ENCODE assay signal across 14 cellular contexts in genomic region chr9:98314381-98315066, GRCh38. TPM values are rescaled to one million over a fixed set of nuclear protein-coding genes. Genes with fewer than 3 reads are reported as not detected.
DNase-seq lines count a peak whose midpoint lies in the region; TF ChIP-seq lines count a peak whose summit lies in the region.
"Had no signal": no experiment of that assay in that cellular context is flagged by ENCODE, and none has a peak within 500 bp of the region (broad histone marks: within the 10 kb centered on the region; RNA-seq: fewer than 3 reads in every experiment).

No MANE protein-coding gene starts in this region.

- DNase-seq in SIG-M5 treated with dmso at 0.1 percent for 504 hours (lab: John Stamatoyannopoulos, UW; ENCODE audit: unreplicated experiment), result peak; percentile 10
- DNase-seq in SIG-M5 (lab: John Stamatoyannopoulos, UW), result no peak
- peak in 1 of 2 experiments; percentile 84 for DNase-seq in PC-9
- peak; percentile 38 to 47 for DNase-seq in fibroblast of lung (ENCODE audit: low read depth in 2 of 2)
- DNase-seq in thyroid gland, result peak; percentile 42 to 49
- DNase-seq in neuronal stem cell (ENCODE audit: low spot score), result no peak
- no peak for DNase-seq in progenitor cell of endocrine pancreas (ENCODE audit: low spot score, unreplicated experiment)
- no peak for DNase-seq in SHP77 (lab: John Stamatoyannopoulos, UW)
- DNase-seq: activated CD8-positive, alpha-beta memory T cell treated with anti-CD3 and anti-CD28 coated beads, Interleukin-2, amount 10 ng/mL, durations not matched to agents 7 days and 5 days; activated naive CD8-positive, alpha-beta T cell treated with anti-CD3 and anti-CD28 coated beads, Interleukin-2, amount 50 U/mL, for 24 hours; NCI-H1930 had no signal

- no peak for TF ChIP-seq POLR2A in thyroid gland (IDR thresholded peaks at IDR 0.05)

- no peak overlapping the region for H3K9ac ChIP-seq in fibroblast of lung (ENCODE audit: insufficient read depth, low read length)
- H3K9ac ChIP-seq in neuronal stem cell (ENCODE audit: low read depth, low read length, poor library complexity), result no peak overlapping the region

- H3K4me2 ChIP-seq in PC-9 (peak overlapping the region; percentile 46), fibroblast of lung (ENCODE audit: extremely low read depth, insufficient read depth, low read length) (no peak overlapping the region), neuronal stem cell (ENCODE audit: insufficient read depth, low read length, poor library complexity, severe bottlenecking) (no peak overlapping the region)
- H3K4me2 ChIP-seq: A549 had no signal

- peaks cover 16% of the 10 kb centered on the region for H3K4me1 ChIP-seq in PC-9 (replicated peaks; ENCODE audit: insufficient read depth)
- peaks cover 2% of the 10 kb centered on the region for H3K4me1 ChIP-seq in fibroblast of lung (ENCODE audit: control insufficient read depth, extremely low read depth, insufficient read depth, low read length)
- H3K4me1 ChIP-seq in thyroid gland, result no peaks in the 10 kb centered on the region
- H3K4me1 ChIP-seq in neuronal stem cell (ENCODE audit: control insufficient read depth in 2 of 2, insufficient read depth in 1 of 2, low read depth in 1 of 2, low read length in 2 of 2), result peaks cover 2 to 10% of the 10 kb centered on the region in 2 donors

- no peaks in the 10 kb centered on the region for H3K9me2 ChIP-seq in PC-9 (ENCODE audit: insufficient read depth)

- H2BK120ac ChIP-seq in neuronal stem cell (ENCODE audit: low read depth, low read length), result no peak overlapping the region

- H3K36me3 Mint-ChIP-seq in progenitor cell of endocrine pancreas (ENCODE audit: insufficient read depth), result no peaks in the 10 kb centered on the region
- H3K36me3 Mint-ChIP-seq: activated CD8-positive, alpha-beta memory T cell treated with anti-CD3 and anti-CD28 coated beads, Interleukin-2, amount 10 ng/mL, durations not matched to agents 7 days and 5 days; type B pancreatic cell had no signal

- H3K9me3 ChIP-seq in PC-9 (ENCODE audit: insufficient read depth, low read depth) (no peaks in the 10 kb centered on the region), fibroblast of lung (ENCODE audit: control insufficient read depth, insufficient read depth, low read depth, low read length) (no peaks in the 10 kb centered on the region), thyroid gland (no peaks in the 10 kb centered on the region), neuronal stem cell (replicated peaks in 1 of 2; ENCODE audit: control insufficient read depth in 2 of 2, insufficient read depth in 1 of 2, low read depth in 1 of 2, low read length in 2 of 2) (no peaks in the 10 kb centered on the region)
- H3K9me3 ChIP-seq: A549 had no signal

- intact Hi-C loops in PC-9 (cut with micrococcal nuclease; ENCODE audit: unreplicated experiment) (loop anchor here (1.0 to 5.0 kb wide), 8 partner anchors 209 to 534 kb away; partner anchors contain the start of gene TRMO), thyroid gland (cut with DNase I) (loop anchor here (5.0 to 10.0 kb wide), 3 partner anchors 250 to 470 kb away; partner anchors contain the start of gene GABBR2)

- no peak overlapping the region for H2BK15ac ChIP-seq in neuronal stem cell (ENCODE audit: low read length)

- H2BK12ac ChIP-seq in neuronal stem cell (ENCODE audit: low read length), result no peak overlapping the region

- no peak overlapping the region for H3K27ac Mint-ChIP-seq in progenitor cell of endocrine pancreas
- H3K27ac Mint-ChIP-seq: activated CD8-positive, alpha-beta memory T cell treated with anti-CD3 and anti-CD28 coated beads, Interleukin-2, amount 10 ng/mL, durations not matched to agents 7 days and 5 days; activated naive CD8-positive, alpha-beta T cell treated with anti-CD3 and anti-CD28 coated beads, Interleukin-2, amount 50 U/mL, for 24 hours; dendritic cell treated with granulocyte-macrophage colony-stimulating factor and Interleukin-4, amounts not matched to agents 40 ng/mL and 50 ng/mL, for 4 days; type B pancreatic cell had no signal

- H3K14ac ChIP-seq in neuronal stem cell (ENCODE audit: low read length), result no peak overlapping the region

- H3K4me3 Mint-ChIP-seq in progenitor cell of endocrine pancreas (ENCODE audit: low read depth), result no peak overlapping the region
- H3K4me3 Mint-ChIP-seq: activated CD8-positive, alpha-beta memory T cell treated with anti-CD3 and anti-CD28 coated beads, Interleukin-2, amount 10 ng/mL, durations not matched to agents 7 days and 5 days; activated naive CD8-positive, alpha-beta T cell treated with anti-CD3 and anti-CD28 coated beads, Interleukin-2, amount 50 U/mL, for 24 hours; dendritic cell treated with granulocyte-macrophage colony-stimulating factor and Interleukin-4, amounts not matched to agents 40 ng/mL and 50 ng/mL, for 4 days; type B pancreatic cell had no signal

- H2AK5ac ChIP-seq in neuronal stem cell (ENCODE audit: low read depth, low read length), result no peak overlapping the region

- BruUV-seq in PC-9 (replicated peaks; lab: Mats Ljungman, UMichigan), result no TSS peak

- no peak overlapping the region for H2BK5ac ChIP-seq in neuronal stem cell (ENCODE audit: low read length)

- WGBS in thyroid gland, 2 donors, result 29 to 36% methylated on average over 6 of the region's 6 CpGs
- WGBS in neuronal stem cell (ENCODE audit: extremely low coverage in 2 of 2, insufficient read length in 2 of 2, insufficient replicate concordance in 1 of 2), 2 donors, result no CpG with 5 or more reads among the region's 6 CpGs

- TF ChIP-seq CTCF in PC-9 (conservative IDR thresholded peaks at IDR 0.05) (no peak), fibroblast of lung (conservative IDR thresholded peaks at IDR 0.05 in 1 of 2, IDR thresholded peaks at IDR 0.05 in 1 of 2; ENCODE audit: low read depth in 1 of 2, low read length in 2 of 2) (no peak), thyroid gland (IDR thresholded peaks at IDR 0.05) (no peak), progenitor cell of endocrine pancreas (IDR thresholded peaks at IDR 0.05; ENCODE audit: unreplicated experiment) (no peak)

- H3K4me1 Mint-ChIP-seq in progenitor cell of endocrine pancreas (ENCODE audit: low read depth), result peaks cover 8% of the 10 kb centered on the region
- H3K4me1 Mint-ChIP-seq: activated CD8-positive, alpha-beta memory T cell treated with anti-CD3 and anti-CD28 coated beads, Interleukin-2, amount 10 ng/mL, durations not matched to agents 7 days and 5 days; activated naive CD8-positive, alpha-beta T cell treated with anti-CD3 and anti-CD28 coated beads, Interleukin-2, amount 50 U/mL, for 24 hours had no signal

- H3F3A ChIP-seq in PC-9 (ENCODE audit: insufficient read depth, low read depth), result 0 out of 2 replicates have a peak, but pooled peaks cover 9% of the 10 kb centered on the region

- H4K20me1 ChIP-seq in PC-9 (ENCODE audit: insufficient read depth) (no peaks in the 10 kb centered on the region), fibroblast of lung (ENCODE audit: control insufficient read depth, extremely low read depth, insufficient read depth, low read length) (no peaks in the 10 kb centered on the region)

- no peaks in the 10 kb centered on the region for H3K36me3 ChIP-seq in PC-9 (ENCODE audit: low read depth)
- no peaks in the 10 kb centered on the region for H3K36me3 ChIP-seq in fibroblast of lung (ENCODE audit: control insufficient read depth, insufficient read depth, low read length)
- H3K36me3 ChIP-seq in thyroid gland, result no peaks in the 10 kb centered on the region
- H3K36me3 ChIP-seq in neuronal stem cell (replicated peaks in 1 of 2; ENCODE audit: control insufficient read depth in 2 of 2, insufficient read depth in 2 of 2, low read length in 2 of 2), result no peaks in the 10 kb centered on the region

- no peaks in the 10 kb centered on the region for H3K9me3 Mint-ChIP-seq in progenitor cell of endocrine pancreas (ENCODE audit: low read depth)
- H3K9me3 Mint-ChIP-seq: activated naive CD8-positive, alpha-beta T cell treated with anti-CD3 and anti-CD28 coated beads, Interleukin-2, amount 50 U/mL, for 24 hours; dendritic cell treated with granulocyte-macrophage colony-stimulating factor and Interleukin-4, amounts not matched to agents 40 ng/mL and 50 ng/mL, for 4 days; type B pancreatic cell had no signal

- no peaks in the 10 kb centered on the region for H3K27me3 ChIP-seq in PC-9 (ENCODE audit: insufficient read depth, low read depth)
- no peaks in the 10 kb centered on the region for H3K27me3 ChIP-seq in fibroblast of lung (ENCODE audit: control insufficient read depth, insufficient read depth, low read length)
- H3K27me3 ChIP-seq in thyroid gland, result no peaks in the 10 kb centered on the region
- H3K27me3 ChIP-seq in neuronal stem cell (ENCODE audit: control insufficient read depth in 3 of 3, insufficient read depth in 3 of 3, low read depth in 1 of 3, low read length in 3 of 3), result peaks cover 0 to 6% (median 0%) of the 10 kb centered on the region in 3 experiments

- H3K79me2 ChIP-seq in PC-9 (ENCODE audit: low read depth) (no peaks in the 10 kb centered on the region), fibroblast of lung (ENCODE audit: control insufficient read depth, insufficient read depth, low read length) (no peaks in the 10 kb centered on the region)

- H3K27ac ChIP-seq in PC-9 (no peak overlapping the region), fibroblast of lung (ENCODE audit: insufficient read depth, low read length) (no peak overlapping the region), thyroid gland (no peak overlapping the region), neuronal stem cell (replicated peaks; ENCODE audit: low read length) (no peak overlapping the region)
- H3K27ac ChIP-seq: A549 had no signal

- H3K4ac ChIP-seq in neuronal stem cell (ENCODE audit: low read length), result no peak overlapping the region

- POLR2A ChIA-PET in PC-9 (lab: Charles Lee; ENCODE audit: unreplicated experiment), result interaction anchor here (0.6 kb wide), 1 partner anchor 426 kb away, joined by 6 read pairs; no protein-coding TSS in a partner anchor

- no peak overlapping the region for H3K23ac ChIP-seq in neuronal stem cell (ENCODE audit: low read depth, low read length, poor library complexity)

- no peaks in the 10 kb centered on the region for H3K79me1 ChIP-seq in neuronal stem cell (ENCODE audit: low read depth, low read length)

- H3K4me3 ChIP-seq in PC-9 (no peak overlapping the region), fibroblast of lung (replicated peaks in 1 of 4; ENCODE audit: control extremely low read depth in 1 of 4, insufficient read depth in 1 of 4, low read depth in 3 of 4, low read length in 4 of 4) (no peak overlapping the region), thyroid gland (replicated peaks in 1 of 3) (no peak overlapping the region), neuronal stem cell (ENCODE audit: low read length in 2 of 2) (no peak overlapping the region)
- H3K4me3 ChIP-seq: A549 had no signal

- H3K27me3 Mint-ChIP-seq in progenitor cell of endocrine pancreas, result peaks cover 26% of the 10 kb centered on the region
- H3K27me3 Mint-ChIP-seq: activated naive CD8-positive, alpha-beta T cell treated with anti-CD3 and anti-CD28 coated beads, Interleukin-2, amount 50 U/mL, for 24 hours had no signal

- H4K91ac ChIP-seq in neuronal stem cell (ENCODE audit: low read depth, low read length, poor library complexity), result no peak overlapping the region

- H2AFZ ChIP-seq in PC-9 (no peak overlapping the region), fibroblast of lung (ENCODE audit: low read length) (no peak overlapping the region), neuronal stem cell (ENCODE audit: low read length) (no peak overlapping the region)

- H3K18ac ChIP-seq in neuronal stem cell (ENCODE audit: low read length), result no peak overlapping the region

- CTCF ChIA-PET in PC-9 (lab: Charles Lee), result no interaction called here

- H4K8ac ChIP-seq in neuronal stem cell (ENCODE audit: low read depth, low read length), result no peak overlapping the region

RNA-seq across cellular contexts. Expression of gene TBC1D2, which starts 59.1 kb away (rescaled TPM):
- total RNA-seq in PC-9 (2021), result 42.9 and 44.7 TPM in 2 replicates
- 8.2 and 24.9 TPM in 2 replicates for total RNA-seq in fibroblast of lung
- polyA plus RNA-seq in fibroblast of lung, result 7.5 and 10.3 TPM in 2 replicates
- 12.0 and 17.0 TPM in 2 replicates for polyA plus RNA-seq in fibroblast of lung (2012)
- polyA minus RNA-seq in fibroblast of lung (ENCODE audit: low replicate concordance), result 18.5 and 23.9 TPM in 2 replicates
- total RNA-seq in thyroid gland, result 10 to 100 TPM; 12.9 to 20.9 (median 18.3) TPM
- 0.93 TPM for polyA plus RNA-seq in neuronal stem cell (2013, experiment 1 of 2)
- 0.93 TPM for polyA plus RNA-seq in neuronal stem cell (2013, experiment 2 of 2)
- 8.4 and 8.5 TPM in 2 replicates for total RNA-seq in progenitor cell of endocrine pancreas

Comparison
In these comparisons a context has a peak if more than half of its experiments do, and no peak if none do; other contexts are left out.
1. DNase-seq: peak in SIG-M5 treated with dmso at 0.1 percent for 504 hours (single experiment), fibroblast of lung (2 of 2) and thyroid gland (2 of 2); none in SIG-M5 (single experiment), neuronal stem cell (single experiment), progenitor cell of endocrine pancreas (single experiment) and SHP77 (0 of 2).